ENCODE assay signal across 30 cellular contexts in the genomic region with DNA sequence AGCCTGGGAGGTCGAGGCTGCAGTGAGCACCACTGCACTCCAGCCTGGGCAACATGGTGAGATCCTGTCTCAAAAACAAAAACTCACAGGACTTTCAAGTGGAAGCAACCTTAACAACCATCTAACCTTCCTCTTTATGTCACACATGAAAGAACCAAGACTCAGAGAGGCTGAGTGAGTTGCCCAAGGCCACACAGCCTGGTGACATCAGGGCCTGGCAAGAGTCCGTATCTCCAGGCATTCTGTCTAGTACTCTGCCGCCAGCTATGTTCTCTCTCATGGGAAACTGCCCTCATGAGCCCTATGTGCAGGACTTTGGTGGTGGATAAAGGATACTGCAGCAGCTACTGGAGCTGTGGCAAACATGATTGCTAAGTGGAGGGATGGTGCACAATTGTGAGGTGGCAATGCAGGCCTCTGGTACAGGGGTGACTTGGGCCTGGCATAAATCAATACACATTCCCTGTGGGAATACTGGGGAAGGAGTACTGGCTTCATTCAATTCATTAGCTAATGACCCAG.
"Had no signal": no experiment of that assay in that cellular context is flagged by ENCODE, and none has a peak within 500 bp of the region (broad histone marks: within the 10 kb centered on the region; RNA-seq: fewer than 3 reads in every experiment).

No MANE protein-coding gene starts in this region.

- DNase-seq: activated B cell treated with CpG ODN at 0.5 μM for 24 hours; activated CD4-positive, alpha-beta memory T cell treated with anti-CD3 and anti-CD28 coated beads, Interleukin-2, amount 10 ng/mL, durations not matched to agents 7 days and 5 days; activated CD4-positive, alpha-beta T cell treated with anti-CD3 and anti-CD28 coated beads for 36 hours; activated CD4-positive, alpha-beta T cell treated with anti-CD3 and anti-CD28 coated beads for 48 hours; activated CD4-positive, alpha-beta T cell treated with anti-CD3 and anti-CD28 coated beads, Interleukin-2, amount 10 ng/mL, durations not matched to agents 7 days and 5 days; activated CD4-positive, alpha-beta T cell treated with anti-CD3 and anti-CD28 coated beads, Interleukin-2, amount 50 U/mL, for 48 hours; activated CD4-positive, CD25-positive, alpha-beta regulatory T cell treated with anti-CD3 and anti-CD28 coated beads, Interleukin-2, amount 50 U/mL, for 72 hours; activated CD8-positive, alpha-beta memory T cell treated with anti-CD3 and anti-CD28 coated beads for 24 hours; activated CD8-positive, alpha-beta memory T cell treated with anti-CD3 and anti-CD28 coated beads, Interleukin-2, amount 10 ng/mL, durations not matched to agents 7 days and 5 days; activated CD8-positive, alpha-beta memory T cell treated with anti-CD3 and anti-CD28 coated beads, Interleukin-2, amount 50 U/mL, for 48 hours; activated CD8-positive, alpha-beta T cell treated with anti-CD3 and anti-CD28 coated beads, Interleukin-2, amount 10 ng/mL, durations not matched to agents 7 days and 5 days; activated effector memory CD4-positive, alpha-beta T cell treated with Interleukin-2 at 50 U/mL for 16 hours; activated gamma-delta T cell; activated naive CD4-positive, alpha-beta T cell treated with anti-CD3 and anti-CD28 coated beads, Interleukin-2, amount 10 ng/mL, durations not matched to agents 7 days and 5 days; activated naive CD4-positive, alpha-beta T cell treated with Interleukin-2 at 50 U/mL for 16 hours; activated naive CD8-positive, alpha-beta T cell treated with anti-CD3 and anti-CD28 coated beads, Interleukin-2, amount 10 ng/mL, durations not matched to agents 7 days and 5 days; activated naive CD8-positive, alpha-beta T cell treated with anti-CD3 and anti-CD28 coated beads, Interleukin-2, amount 50 U/mL, for 24 hours; activated T-cell treated with anti-CD3 and anti-CD28 coated beads, Interleukin-2, amount 50 U/mL, for 24 hours; activated T-cell treated with anti-CD3 and anti-CD28 coated beads, Interleukin-2, amount 50 U/mL, for 48 hours; amygdala; anterior cingulate cortex; caudate nucleus; cerebellar nuclear complex; T-helper 2 cell; T-helper 9 cell had no signal

- H3K27me3 ChIP-seq: ascending aorta, cardiac muscle cell had no signal

- H3K9me3 ChIP-seq: ascending aorta had no signal

- H3K4me3 ChIP-seq: ascending aorta, cardiac muscle cell had no signal

- H3K4me1 ChIP-seq: ascending aorta had no signal

- FAIRE-seq: bronchial epithelial cell, TTC549 had no signal

- H3K36me3 ChIP-seq: ascending aorta, cardiac muscle cell had no signal

- ATAC-seq: activated CD4-positive, alpha-beta T cell treated with anti-CD3 and anti-CD28 coated beads for 36 hours; activated CD8-positive, alpha-beta memory T cell treated with anti-CD3 and anti-CD28 coated beads, Interleukin-2, amount 10 ng/mL, durations not matched to agents 7 days and 5 days; activated CD8-positive, alpha-beta T cell treated with anti-CD3 and anti-CD28 coated beads, Interleukin-2, amount 10 ng/mL, durations not matched to agents 7 days and 5 days; activated naive CD8-positive, alpha-beta T cell treated with anti-CD3 and anti-CD28 coated beads, Interleukin-2, amount 50 U/mL, for 24 hours had no signal

- H3K27ac ChIP-seq: ascending aorta, cardiac muscle cell, VCaP had no signal
